In the genomic region with DNA sequence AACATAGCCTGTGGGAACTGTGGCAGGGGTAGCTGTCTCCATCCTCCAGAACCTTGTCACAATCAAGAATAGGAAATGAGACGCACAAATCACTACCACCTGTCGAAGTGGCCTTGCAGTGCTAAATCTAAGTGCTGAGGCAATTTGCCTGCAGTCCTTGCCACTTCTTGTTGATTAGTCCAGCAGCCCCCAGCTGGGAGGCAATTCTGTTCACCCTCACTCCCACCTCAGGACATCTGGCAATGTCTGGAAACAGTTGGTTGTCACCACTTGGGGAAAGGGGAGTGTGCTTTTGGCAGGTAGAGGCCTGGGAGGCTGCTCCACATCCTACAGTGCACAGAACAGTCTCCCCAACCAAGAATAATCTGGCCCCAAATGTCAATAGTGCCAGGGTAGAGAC, we compare ENCODE assay signal across 2 cellular contexts.
TF ChIP-seq lines count a peak whose summit lies in the region.

No MANE protein-coding gene starts in this region.

TF ChIP-seq in HEK293, 187 proteins besides CTCF, POLR2A, EP300 and RAD21 (continued from another document):
- TF ChIP-seq, protein P1, sequence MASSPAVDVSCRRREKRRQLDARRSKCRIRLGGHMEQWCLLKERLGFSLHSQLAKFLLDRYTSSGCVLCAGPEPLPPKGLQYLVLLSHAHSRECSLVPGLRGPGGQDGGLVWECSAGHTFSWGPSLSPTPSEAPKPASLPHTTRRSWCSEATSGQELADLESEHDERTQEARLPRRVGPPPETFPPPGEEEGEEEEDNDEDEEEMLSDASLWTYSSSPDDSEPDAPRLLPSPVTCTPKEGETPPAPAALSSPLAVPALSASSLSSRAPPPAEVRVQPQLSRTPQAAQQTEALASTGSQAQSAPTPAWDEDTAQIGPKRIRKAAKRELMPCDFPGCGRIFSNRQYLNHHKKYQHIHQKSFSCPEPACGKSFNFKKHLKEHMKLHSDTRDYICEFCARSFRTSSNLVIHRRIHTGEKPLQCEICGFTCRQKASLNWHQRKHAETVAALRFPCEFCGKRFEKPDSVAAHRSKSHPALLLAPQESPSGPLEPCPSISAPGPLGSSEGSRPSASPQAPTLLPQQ (tag by site-specific recombination; IDR thresholded peaks at IDR 0.05): no peak
- no peak for TF ChIP-seq ZBTB8A (tag by site-specific recombination; IDR thresholded peaks at IDR 0.05)
TF ChIP-seq in HEK293: peak in this region for 3.

TF ChIP-seq in endothelial cell of umbilical vein, 7 proteins besides CTCF, POLR2A, EP300 and RAD21 (continued from another document):
- TF ChIP-seq JUN (IDR thresholded peaks at IDR 0.05; ENCODE audit: borderline replicate concordance, insufficient read depth, insufficient read length, low read depth) (no peak), GATA2 (IDR thresholded peaks at IDR 0.05; ENCODE audit: insufficient read depth, insufficient read length, low read depth, low read length) (no peak)
